ENCODE assay signal across 17 cellular contexts in the genomic region with DNA sequence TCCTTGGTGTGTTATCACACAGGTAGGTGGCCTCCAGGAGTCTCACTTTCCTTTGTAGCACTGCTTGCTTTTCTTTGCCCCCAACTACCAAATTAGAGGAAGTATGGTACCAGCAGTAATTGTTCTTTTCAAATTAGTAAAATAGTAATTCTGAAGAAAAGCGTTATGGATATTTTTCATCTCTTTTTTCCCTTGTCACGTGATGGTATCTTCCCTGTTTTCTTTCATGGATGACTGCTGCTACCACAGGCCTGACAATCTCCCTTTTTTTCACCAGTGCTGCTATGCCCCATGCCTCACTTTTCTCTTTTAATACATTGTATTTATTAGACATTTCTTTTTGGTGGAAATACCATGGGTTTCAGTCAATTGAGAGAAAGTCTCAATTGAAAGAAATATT. TPM values are rescaled to one million over a fixed set of nuclear protein-coding genes. Genes with fewer than 3 reads are reported as not detected.
DNase-seq lines count a peak whose midpoint lies in the region; ATAC-seq, FAIRE-seq and TF ChIP-seq lines count a peak whose summit lies in the region.
"Had no signal": no experiment of that assay in that cellular context is flagged by ENCODE, and none has a peak within 500 bp of the region (broad histone marks: within the 10 kb centered on the region; RNA-seq: fewer than 3 reads in every experiment).

No MANE protein-coding gene starts in this region.

- no peaks in the 10 kb centered on the region for H3K27me3 Mint-ChIP-seq in activated naive CD4-positive, alpha-beta T cell treated with anti-CD3 and anti-CD28 coated beads, Interleukin-2, amount 10 ng/mL, durations not matched to agents 7 days and 5 days
- H3K27me3 Mint-ChIP-seq: IgD-negative memory B cell had no signal

- TF ChIP-seq POLR2A in K562 (conservative IDR thresholded peaks at IDR 0.05) = no peak

- peak overlapping the region; percentile 96 for H3K27ac Mint-ChIP-seq in activated naive CD4-positive, alpha-beta T cell treated with anti-CD3 and anti-CD28 coated beads, Interleukin-2, amount 10 ng/mL, durations not matched to agents 7 days and 5 days

- TF ChIP-seq CTCF in Loucy (conservative IDR thresholded peaks at IDR 0.05; ENCODE audit: low read length) (peak; percentile 21), K562 (IDR thresholded peaks at IDR 0.05 in 2 of 3, conservative IDR thresholded peaks at IDR 0.05 in 1 of 3; ENCODE audit: insufficient read depth in 2 of 3, low read depth in 1 of 3, low read length in 3 of 3) (no peak; a peak in 1 of 6 replicates), parathyroid adenoma (IDR thresholded peaks at IDR 0.05) (no peak)

- POLR2A ChIA-PET in K562 (lab: Yijun Ruan, JAX) = interaction anchor here (0.6 kb wide), 1 partner anchor 78 kb away, joined by 3 read pairs; no protein-coding TSS in a partner anchor

- H4K20me1 ChIP-seq in Loucy (ENCODE audit: insufficient read depth, low read length, poor library complexity, severe bottlenecking) (peaks cover 12% of the 10 kb centered on the region), K562 (replicated peaks; ENCODE audit: control insufficient read depth, insufficient read depth, low read length) (peaks cover 8% of the 10 kb centered on the region)

- H3K4me2 ChIP-seq in Loucy (ENCODE audit: low read depth, low read length, poor library complexity, severe bottlenecking) = peak overlapping the region; percentile 89
- H3K4me2 ChIP-seq in K562 (ENCODE audit: insufficient read depth, low read length) = peak overlapping the region; percentile 75
- H3K4me2 ChIP-seq in parathyroid adenoma (ENCODE audit: low read length) = peak overlapping the region; percentile 53

- peaks cover 12% of the 10 kb centered on the region for H3F3A ChIP-seq in Loucy (ENCODE audit: low read depth)

- peaks cover 46% of the 10 kb centered on the region for H3K4me1 Mint-ChIP-seq in activated naive CD4-positive, alpha-beta T cell treated with anti-CD3 and anti-CD28 coated beads, Interleukin-2, amount 10 ng/mL, durations not matched to agents 7 days and 5 days

- H3K36me3 ChIP-seq in Loucy (ENCODE audit: insufficient read depth, low read length) = peaks cover 6% of the 10 kb centered on the region
- H3K36me3 ChIP-seq in K562 (ENCODE audit: control insufficient read depth, insufficient read depth, low read length) = peaks cover 33% of the 10 kb centered on the region
- H3K36me3 ChIP-seq in parathyroid adenoma (ENCODE audit: control insufficient read depth, insufficient read depth, low read length) = no peaks in the 10 kb centered on the region

- in situ Hi-C loops in K562 (cut with MboI) = no loop called here

- 25% methylated on average over 2 of the region's 2 CpGs for WGBS in K562 (ENCODE audit: insufficient coverage, low coverage, missing lambda C conversion rate)

- TF ChIP-seq EP300 in K562 (IDR thresholded peaks at IDR 0.05; ENCODE audit: low read length) = no peak

- peak overlapping the region; percentile 93; the same call in 1 of the 3 replicates for H3K27ac ChIP-seq in K562 (ENCODE audit: extremely low read depth, low read depth, low read length)
- H3K27ac ChIP-seq in parathyroid adenoma = no peak overlapping the region
- H3K27ac ChIP-seq: GM23248, suprapubic skin had no signal

- H3K9me1 ChIP-seq in K562 (ENCODE audit: control insufficient read depth, insufficient read depth, low read length) = no peaks in the 10 kb centered on the region

- peak overlapping the region; percentile 31; the same call in 1 of the 2 replicates for H2AFZ ChIP-seq in Loucy (ENCODE audit: low read length)
- peak overlapping the region; percentile 89 for H2AFZ ChIP-seq in K562 (ENCODE audit: low read depth, low read length)
- H2AFZ ChIP-seq in parathyroid adenoma = peak overlapping the region; percentile 42
- H2AFZ ChIP-seq: GM23248 had no signal

- H3K79me2 ChIP-seq in Loucy (ENCODE audit: insufficient read depth, low read length) (peaks cover 43% of the 10 kb centered on the region), K562 (ENCODE audit: control insufficient read depth, insufficient read depth, low read length) (peaks cover 49% of the 10 kb centered on the region), parathyroid adenoma (no peaks in the 10 kb centered on the region)

- no peaks in the 10 kb centered on the region for H3K9me3 Mint-ChIP-seq in activated naive CD4-positive, alpha-beta T cell treated with anti-CD3 and anti-CD28 coated beads, Interleukin-2, amount 10 ng/mL, durations not matched to agents 7 days and 5 days
- H3K9me3 Mint-ChIP-seq: IgD-negative memory B cell had no signal

- peak in 1 of 2 experiments; percentile 16; a peak in 1 of 4 replicates for TF ChIP-seq RAD21 in K562 (CRISPR knock-in tag; conservative IDR thresholded peaks at IDR 0.05 in 1 of 2, IDR thresholded peaks at IDR 0.05 in 1 of 2)

- intact Hi-C loops in K562 (cut with micrococcal nuclease) = loop anchor here (5.0 kb wide), 1 partner anchor 151 kb away; the partner anchor contains the start of gene RC3H1

- CTCF ChIA-PET in activated naive CD4-positive, alpha-beta T cell treated with anti-CD3 and anti-CD28 coated beads, Interleukin-2, amount 10 ng/mL, durations not matched to agents 7 days and 5 days (lab: Charles Lee) = interaction anchor here (0.6 kb wide), 1 partner anchor 37 kb away, joined by 3 read pairs; no protein-coding TSS in a partner anchor
- CTCF ChIA-PET in K562 (lab: Yijun Ruan, JAX; ENCODE audit: low intra/inter-chr PET ratio) = no interaction called here

- H3K9me3 ChIP-seq in Loucy (ENCODE audit: insufficient read depth, low read depth, low read length) (no peaks in the 10 kb centered on the region), K562 (replicated peaks; ENCODE audit: control insufficient read depth, insufficient read depth, low read depth, low read length) (no peaks in the 10 kb centered on the region), parathyroid adenoma (ENCODE audit: control insufficient read depth, low read length) (no peaks in the 10 kb centered on the region)
- H3K9me3 ChIP-seq: Caco-2, suprapubic skin had no signal

- H3K9ac ChIP-seq in Loucy (ENCODE audit: low read depth, low read length, poor library complexity, severe bottlenecking) (peak overlapping the region; percentile 78), K562 (ENCODE audit: insufficient read depth in 1 of 2, low read depth in 2 of 2, low read length in 2 of 2) (peak overlapping the region; percentile 57 to 66; a peak in 2 of 4 replicates), parathyroid adenoma (no peak overlapping the region)
- H3K9ac ChIP-seq: GM23248 had no signal

- no peak for FAIRE-seq in K562 (lab: Jason Lieb, UNC)
- FAIRE-seq: G401.6, GM12892 had no signal

- no peaks in the 10 kb centered on the region for H3K9me2 ChIP-seq in Loucy (replicated peaks; ENCODE audit: low read depth, low read length)

- DNase-seq in activated naive CD4-positive, alpha-beta T cell treated with anti-CD3 and anti-CD28 coated beads, Interleukin-2, amount 10 ng/mL, durations not matched to agents 7 days and 5 days = no peak
- no peak for DNase-seq in activated naive CD4-positive, alpha-beta T cell treated with Interleukin-2 at 50 U/mL for 16 hours
- peak in 1 of 4 experiments; percentile 23 for DNase-seq in K562 (ENCODE audit: extremely low read depth in 1 of 4, low spot score in 3 of 4)
- no peak for DNase-seq in DMS153 treated with DMSO at 0.1 percent for 48 hours (lab: John Stamatoyannopoulos, UW; ENCODE audit: unreplicated experiment)
- DNase-seq in DMS 273 (lab: John Stamatoyannopoulos, UW; ENCODE audit: unreplicated experiment) = no peak
- DNase-seq: amygdala; Caco-2; NCI-H2081; stimulated activated CD4-positive, alpha-beta T cell treated with anti-CD3 and anti-CD28 coated beads, Interleukin-4, amount 100 ng/mL, for 1 hour had no signal

- H3K27me3 ChIP-seq in Loucy (ENCODE audit: insufficient read depth, low read length, poor library complexity, severe bottlenecking) = peaks cover 8% of the 10 kb centered on the region
- H3K27me3 ChIP-seq in K562 (ENCODE audit: control insufficient read depth in 2 of 2, insufficient read depth in 2 of 2, low read length in 2 of 2) = no peaks in the 10 kb centered on the region
- no peaks in the 10 kb centered on the region for H3K27me3 ChIP-seq in parathyroid adenoma (ENCODE audit: control insufficient read depth, insufficient read depth, low read length)
- H3K27me3 ChIP-seq: suprapubic skin had no signal

- H3K4me3 Mint-ChIP-seq in activated naive CD4-positive, alpha-beta T cell treated with anti-CD3 and anti-CD28 coated beads, Interleukin-2, amount 10 ng/mL, durations not matched to agents 7 days and 5 days = no peak overlapping the region

- H3K4me3 ChIP-seq in Loucy (ENCODE audit: low read length, poor library complexity, severe bottlenecking) (peak overlapping the region; percentile 92), K562 (0 out of 2 replicates have a peak overlapping the region, but pooled peaks have one; percentile 86), parathyroid adenoma (ENCODE audit: low read depth, low read length) (no peak overlapping the region)
- H3K4me3 ChIP-seq: GM23248, suprapubic skin had no signal

- peaks cover 37% of the 10 kb centered on the region for H3K36me3 Mint-ChIP-seq in activated naive CD4-positive, alpha-beta T cell treated with anti-CD3 and anti-CD28 coated beads, Interleukin-2, amount 10 ng/mL, durations not matched to agents 7 days and 5 days

- BruUV-seq in K562 (replicated peaks; lab: Mats Ljungman, UMichigan) = no TSS peak

- ATAC-seq in K562 = no peak
- no peak for ATAC-seq in HG02571 (IDR thresholded peaks at IDR 0.05; ENCODE audit: unreplicated experiment)

- H3K4me1 ChIP-seq in Loucy (ENCODE audit: insufficient read depth, low read length, poor library complexity, severe bottlenecking) (peaks cover 37% of the 10 kb centered on the region), K562 (replicated peaks in 1 of 2; ENCODE audit: control insufficient read depth in 2 of 2, insufficient read depth in 2 of 2, low read length in 2 of 2) (peaks cover 17 to 26% of the 10 kb centered on the region in 2 experiments), parathyroid adenoma (peaks cover 10% of the 10 kb centered on the region)

RNA-seq across cellular contexts. Expression of gene ZBTB37, which starts 3.3 kb away (rescaled TPM):
- 16.8 and 28.1 TPM in 2 replicates for total RNA-seq in K562 (2011; cell fraction: chromatin; rRNA removed; ENCODE audit: low replicate concordance)
- total RNA-seq in K562 (2011; cell fraction: nucleolus; rRNA removed) = 4.8 and 7.9 TPM in 2 replicates
- 16.1 and 25.3 TPM in 2 replicates for total RNA-seq in K562 (2011; cell fraction: nucleoplasm; rRNA removed)
- total RNA-seq in K562 (2014; rRNA removed) (5.3 and 5.4 TPM in 2 replicates), K562 (2014; rRNA removed; fragmentation: Illumina TruSeq; extraction: Trizol) (13.9 and 15.2 TPM in 2 replicates), K562 (2015; rRNA removed; fragmentation: Illumina TruSeq; extraction: Trizol) (10.9 and 11.6 TPM in 2 replicates), K562 (2021) (10.2 and 10.5 TPM in 2 replicates)
- polyA plus RNA-seq in K562 (2011; rRNA removed) (6.7 and 8.2 TPM in 2 replicates), K562 (2014; fragmentation: Illumina TruSeq; extraction: Trizol) (4.3 and 5.1 TPM in 2 replicates), K562 (2014; fragmentation: Nextera tagmentation; extraction: Ambion mirVana) (1 to 10 TPM; 1.3 TPM), K562 (2014; rRNA removed) (3.7 and 3.8 TPM in 2 replicates)
- polyA plus RNA-seq in K562 (2011; cell fraction: cytosol; rRNA removed) = 2.1 and 4.0 TPM in 2 replicates
- polyA plus RNA-seq in K562 (2011; cell fraction: nucleus; rRNA removed) = 9.4 and 12.8 TPM in 2 replicates
- 2.3 and 3.8 TPM in 2 replicates for polyA plus RNA-seq in K562 (2012)
- polyA minus RNA-seq in K562 (2011; rRNA and poly(A)+ RNA removed) = 22.3 and 30.3 TPM in 2 replicates
- polyA minus RNA-seq in K562 (2011; cell fraction: cytosol; rRNA and poly(A)+ RNA removed) = 6.2 TPM in 2 replicates
- polyA minus RNA-seq in K562 (2011; cell fraction: nucleus; rRNA and poly(A)+ RNA removed) = 9.8 and 22.7 TPM in 2 replicates

RNA-seq across cellular contexts. Expression of gene GAS5, which starts 3.7 kb away (rescaled TPM):
- total RNA-seq in K562 (2011; cell fraction: chromatin; rRNA removed; ENCODE audit: low replicate concordance) = 3,291 and 4,051 TPM in 2 replicates
- 2,385 and 2,511 TPM in 2 replicates for total RNA-seq in K562 (2011; cell fraction: nucleolus; rRNA removed)
- 3,147 and 3,351 TPM in 2 replicates for total RNA-seq in K562 (2011; cell fraction: nucleoplasm; rRNA removed)
- total RNA-seq in K562 (2014; rRNA removed) = 547 and 565 TPM in 2 replicates
- 1,258 and 1,263 TPM in 2 replicates for total RNA-seq in K562 (2014; rRNA removed; fragmentation: Illumina TruSeq; extraction: Trizol)
- total RNA-seq in K562 (2015; rRNA removed; fragmentation: Illumina TruSeq; extraction: Trizol) = 875 and 924 TPM in 2 replicates
- 775 and 809 TPM in 2 replicates for total RNA-seq in K562 (2021)
- 1,860 and 2,716 TPM in 2 replicates for polyA plus RNA-seq in K562 (2011; rRNA removed)
- 538 and 2,020 TPM in 2 replicates for polyA plus RNA-seq in K562 (2011; cell fraction: cytosol; rRNA removed)
- polyA plus RNA-seq in K562 (2011; cell fraction: nucleus; rRNA removed) = 1,867 and 3,313 TPM in 2 replicates
- polyA plus RNA-seq in K562 (2012) = 995 and 1,637 TPM in 2 replicates
- 986 and 1,046 TPM in 2 replicates for polyA plus RNA-seq in K562 (2014; fragmentation: Illumina TruSeq; extraction: Trizol)
- polyA plus RNA-seq in K562 (2014; fragmentation: Nextera tagmentation; extraction: Ambion mirVana) = 1,000 to 10,000 TPM in 1 of 2 experiments, 100 to 1,000 TPM in 1; 891 to 1,006 TPM
- 1,150 and 1,154 TPM in 2 replicates for polyA plus RNA-seq in K562 (2014; rRNA removed)
- 1,267 and 1,500 TPM in 2 replicates for polyA minus RNA-seq in K562 (2011; rRNA and poly(A)+ RNA removed)
- 631 and 789 TPM in 2 replicates for polyA minus RNA-seq in K562 (2011; cell fraction: cytosol; rRNA and poly(A)+ RNA removed)
- 1,499 and 2,416 TPM in 2 replicates for polyA minus RNA-seq in K562 (2011; cell fraction: nucleus; rRNA and poly(A)+ RNA removed)

RNA-seq across cellular contexts. Expression of gene SERPINC1, which starts 45.6 kb away (rescaled TPM):
- total RNA-seq in K562 (2011; cell fraction: chromatin; rRNA removed; ENCODE audit: low replicate concordance) = 0.30 TPM in 1 of 2 replicates, not detected in the other
- total RNA-seq in K562 (2011; cell fraction: nucleolus; rRNA removed) = 0.33 and 0.39 TPM in 2 replicates
- total RNA-seq in K562 (2011; cell fraction: nucleoplasm; rRNA removed) = 0.59 TPM in 1 of 2 replicates, not detected in the other
- total RNA-seq in K562 (2014; rRNA removed) (0.20 and 0.50 TPM in 2 replicates), K562 (2014; rRNA removed; fragmentation: Illumina TruSeq; extraction: Trizol) (0.25 and 0.38 TPM in 2 replicates), K562 (2015; rRNA removed; fragmentation: Illumina TruSeq; extraction: Trizol) (1.2 and 1.6 TPM in 2 replicates), K562 (2021) (0.62 and 1.1 TPM in 2 replicates)
- polyA plus RNA-seq in K562 (2011; rRNA removed) (0.07 and 0.45 TPM in 2 replicates), K562 (2014; fragmentation: Illumina TruSeq; extraction: Trizol) (0.58 and 0.77 TPM in 2 replicates), K562 (2014; fragmentation: Nextera tagmentation; extraction: Ambion mirVana) (under 1 TPM; 0.35 to 0.67 TPM), K562 (2014; rRNA removed) (0.50 TPM in 1 of 2 replicates, not detected in the other)
- polyA plus RNA-seq in K562 (2011; cell fraction: cytosol; rRNA removed) = 0.10 TPM in 1 of 2 replicates, not detected in the other
- polyA plus RNA-seq in K562 (2011; cell fraction: nucleus; rRNA removed) = 0.21 and 0.49 TPM in 2 replicates
- polyA plus RNA-seq in K562 (2012) = 0.35 and 27.1 TPM in 2 replicates
- 0.11 and 0.33 TPM in 2 replicates for polyA minus RNA-seq in K562 (2011; rRNA and poly(A)+ RNA removed)
- not detected in 2 replicates for polyA minus RNA-seq in K562 (2011; cell fraction: cytosol; rRNA and poly(A)+ RNA removed)
- polyA minus RNA-seq in K562 (2011; cell fraction: nucleus; rRNA and poly(A)+ RNA removed) = 0.33 TPM in 1 of 2 replicates, not detected in the other
- total RNA-seq: GM23248 had no signal
- polyA plus RNA-seq: GM23248, IgD-negative memory B cell had no signal

RNA-seq across cellular contexts. Expression of gene CENPL, which starts 46.8 kb away (rescaled TPM):
- total RNA-seq in K562 (2011; cell fraction: chromatin; rRNA removed; ENCODE audit: low replicate concordance) = 55.6 and 91.7 TPM in 2 replicates
- 26.7 and 33.0 TPM in 2 replicates for total RNA-seq in K562 (2011; cell fraction: nucleolus; rRNA removed)
- total RNA-seq in K562 (2011; cell fraction: nucleoplasm; rRNA removed) = 48.5 and 58.8 TPM in 2 replicates
- total RNA-seq in K562 (2014; rRNA removed) = 30.7 and 38.6 TPM in 2 replicates
- 50.4 and 56.9 TPM in 2 replicates for total RNA-seq in K562 (2014; rRNA removed; fragmentation: Illumina TruSeq; extraction: Trizol)
- total RNA-seq in K562 (2015; rRNA removed; fragmentation: Illumina TruSeq; extraction: Trizol) = 48.8 and 52.7 TPM in 2 replicates
- total RNA-seq in K562 (2021) = 33.6 and 34.9 TPM in 2 replicates
- 34.2 and 46.3 TPM in 2 replicates for polyA plus RNA-seq in K562 (2011; rRNA removed)
- polyA plus RNA-seq in K562 (2011; cell fraction: cytosol; rRNA removed) = 13.0 and 22.3 TPM in 2 replicates
- 10.0 and 17.6 TPM in 2 replicates for polyA plus RNA-seq in K562 (2011; cell fraction: nucleus; rRNA removed)
- polyA plus RNA-seq in K562 (2012) = 22.7 and 25.9 TPM in 2 replicates
- polyA plus RNA-seq in K562 (2014; fragmentation: Illumina TruSeq; extraction: Trizol) = 40.5 and 40.9 TPM in 2 replicates
- polyA plus RNA-seq in K562 (2014; fragmentation: Nextera tagmentation; extraction: Ambion mirVana) = 10 to 100 TPM; 37.0 to 39.7 TPM
- polyA plus RNA-seq in K562 (2014; rRNA removed) = 33.0 and 33.3 TPM in 2 replicates
- polyA minus RNA-seq in K562 (2011; rRNA and poly(A)+ RNA removed) = 54.0 and 57.9 TPM in 2 replicates
- 18.7 and 28.5 TPM in 2 replicates for polyA minus RNA-seq in K562 (2011; cell fraction: cytosol; rRNA and poly(A)+ RNA removed)
- polyA minus RNA-seq in K562 (2011; cell fraction: nucleus; rRNA and poly(A)+ RNA removed) = 21.8 and 34.4 TPM in 2 replicates

RNA-seq across cellular contexts. Expression of gene DARS2, which starts 47.0 kb away (rescaled TPM):
- total RNA-seq in K562 (2011; cell fraction: chromatin; rRNA removed; ENCODE audit: low replicate concordance) = 46.6 and 61.0 TPM in 2 replicates
- 32.0 and 32.5 TPM in 2 replicates for total RNA-seq in K562 (2011; cell fraction: nucleolus; rRNA removed)
- total RNA-seq in K562 (2011; cell fraction: nucleoplasm; rRNA removed) = 41.5 and 49.3 TPM in 2 replicates
- total RNA-seq in K562 (2014; rRNA removed) (36.4 and 45.0 TPM in 2 replicates), K562 (2014; rRNA removed; fragmentation: Illumina TruSeq; extraction: Trizol) (78.6 and 86.3 TPM in 2 replicates), K562 (2015; rRNA removed; fragmentation: Illumina TruSeq; extraction: Trizol) (64.6 and 68.6 TPM in 2 replicates), K562 (2021) (59.0 and 62.3 TPM in 2 replicates)
- polyA plus RNA-seq in K562 (2011; rRNA removed) (47.7 and 94.4 TPM in 2 replicates), K562 (2014; fragmentation: Illumina TruSeq; extraction: Trizol) (77.7 and 96.7 TPM in 2 replicates), K562 (2014; fragmentation: Nextera tagmentation; extraction: Ambion mirVana) (10 to 100 TPM; 55.4 to 74.8 TPM), K562 (2014; rRNA removed) (50.5 and 53.0 TPM in 2 replicates)
- polyA plus RNA-seq in K562 (2011; cell fraction: cytosol; rRNA removed) = 34.3 and 34.7 TPM in 2 replicates
- 26.0 and 33.0 TPM in 2 replicates for polyA plus RNA-seq in K562 (2011; cell fraction: nucleus; rRNA removed)
- 43.5 and 51.0 TPM in 2 replicates for polyA plus RNA-seq in K562 (2012)
- polyA minus RNA-seq in K562 (2011; rRNA and poly(A)+ RNA removed) = 68.5 and 99.9 TPM in 2 replicates
- polyA minus RNA-seq in K562 (2011; cell fraction: cytosol; rRNA and poly(A)+ RNA removed) = 27.6 and 48.7 TPM in 2 replicates
- 27.9 and 34.5 TPM in 2 replicates for polyA minus RNA-seq in K562 (2011; cell fraction: nucleus; rRNA and poly(A)+ RNA removed)

Comparison
In these comparisons a context has a peak if more than half of its experiments do, and no peak if none do; other contexts are left out.
1. H2AFZ ChIP-seq: peak in every context shown above with its lines; median percentile 89 in K562; 42 in parathyroid adenoma; 31 in Loucy.